ENCODE assay signal across 8 cellular contexts in genomic region chr1:25232866-25233784, GRCh38. TPM values are rescaled to one million over a fixed set of nuclear protein-coding genes. Genes with fewer than 3 reads are reported as not detected.
DNase-seq lines count a peak whose midpoint lies in the region; ATAC-seq lines count a peak whose summit lies in the region.

No MANE protein-coding gene starts in this region.

- H3K9me3 Mint-ChIP-seq in activated CD4-positive, alpha-beta T cell treated with anti-CD3 and anti-CD28 coated beads for 36 hours (ENCODE audit: low read depth): no peaks in the 10 kb centered on the region
- H3K9me3 Mint-ChIP-seq in memory B cell: no peaks in the 10 kb centered on the region

- H3K9ac ChIP-seq in endocrine pancreas (ENCODE audit: control insufficient read depth, insufficient read depth, low read length): peak overlapping the region; percentile 86

- CTCF ChIA-PET in activated CD4-positive, alpha-beta T cell treated with anti-CD3 and anti-CD28 coated beads for 36 hours (lab: Charles Lee): interaction anchor here (0.5 to 1.3 kb wide), 5 partner anchors 9 to 1115 kb away, joined by 3 to 14 read pairs (median 3); no protein-coding TSS in a partner anchor

- H3K4me3 ChIP-seq in endocrine pancreas (ENCODE audit: control insufficient read depth, insufficient read depth, low read length): peak overlapping the region; percentile 91

- H3K36me3 ChIP-seq in endocrine pancreas (ENCODE audit: control insufficient read depth, insufficient read depth, low read length): peaks cover 5% of the 10 kb centered on the region

- H3K27me3 Mint-ChIP-seq in activated CD4-positive, alpha-beta T cell treated with anti-CD3 and anti-CD28 coated beads for 36 hours: no peaks in the 10 kb centered on the region
- H3K27me3 Mint-ChIP-seq in memory B cell: no peaks in the 10 kb centered on the region

- H3K36me3 Mint-ChIP-seq in activated CD4-positive, alpha-beta T cell treated with anti-CD3 and anti-CD28 coated beads for 36 hours (ENCODE audit: low read depth): peaks cover 21% of the 10 kb centered on the region
- peaks cover 8% of the 10 kb centered on the region for H3K36me3 Mint-ChIP-seq in memory B cell

- ATAC-seq in activated CD4-positive, alpha-beta T cell treated with anti-CD3 and anti-CD28 coated beads for 36 hours: peak; percentile 86
- ATAC-seq in HG02885 (IDR thresholded peaks at IDR 0.05; ENCODE audit: poor library complexity, unreplicated experiment) (peak; percentile 63), memory B cell (ENCODE audit: low read depth) (peak; percentile 62)

- peaks cover 26% of the 10 kb centered on the region for H3K4me1 Mint-ChIP-seq in activated CD4-positive, alpha-beta T cell treated with anti-CD3 and anti-CD28 coated beads for 36 hours
- peaks cover 29% of the 10 kb centered on the region for H3K4me1 Mint-ChIP-seq in memory B cell

- H3K9me3 ChIP-seq in endocrine pancreas (ENCODE audit: control insufficient read depth, low read length): no peaks in the 10 kb centered on the region

- H3K27ac Mint-ChIP-seq in activated CD4-positive, alpha-beta T cell treated with anti-CD3 and anti-CD28 coated beads for 36 hours: no peak overlapping the region
- H3K27ac Mint-ChIP-seq in memory B cell: no peak overlapping the region

- intact Hi-C loops in activated CD4-positive, alpha-beta T cell treated with anti-CD3 and anti-CD28 coated beads for 36 hours (cut with DNase I, micrococcal nuclease): loop anchor here (1.0 to 5.0 kb wide), 7 partner anchors 7 to 590 kb away; partner anchors contain the start of genes RSRP1 (in 2 of the 2), CLIC4 (in 1 of the 2), MACO1 (in 1 of the 2) and SRRM1 (in 1 of the 2)

- peak; percentile 83 for DNase-seq in activated CD4-positive, alpha-beta T cell treated with anti-CD3 and anti-CD28 coated beads for 36 hours
- no peak for DNase-seq in activated CD4-positive, alpha-beta T cell treated with anti-CD3 and anti-CD28 coated beads for 1 hour
- DNase-seq in NCI-H226 (peak; percentile 81), memory B cell (ENCODE audit: low spot score in 2 of 2) (peak; percentile 41 to 50)
- DNase-seq in activated CD4-positive, alpha-beta T cell treated with anti-CD3 and anti-CD28 coated beads, Interleukin-2, amount 50 U/mL, for 1 hour: peak; percentile 48
- peak; percentile 31 to 73 for DNase-seq in stimulated activated CD8-positive, alpha-beta memory T cell treated with anti-CD3 and anti-CD28 coated beads, Interleukin-7, amount 100 ng/mL, for 48 hours (ENCODE audit: extremely low read depth in 1 of 2, low read depth in 1 of 2)

- H3K4me1 ChIP-seq in endocrine pancreas (ENCODE audit: control insufficient read depth, insufficient read depth, low read length): peaks cover 5% of the 10 kb centered on the region

- H3K4me3 Mint-ChIP-seq in activated CD4-positive, alpha-beta T cell treated with anti-CD3 and anti-CD28 coated beads for 36 hours: no peak overlapping the region
- no peak overlapping the region for H3K4me3 Mint-ChIP-seq in memory B cell

- H3K27me3 ChIP-seq in endocrine pancreas (ENCODE audit: control insufficient read depth, insufficient read depth, low read length): no peaks in the 10 kb centered on the region

- POLR2A ChIA-PET in activated CD4-positive, alpha-beta T cell treated with anti-CD3 and anti-CD28 coated beads for 36 hours (lab: Charles Lee): interaction anchor here (0.5 to 2.9 kb wide), 8 partner anchors 12 to 1244 kb away, joined by 3 to 37 read pairs (median 4); partner anchors contain the start of genes MACO1 and RSRP1

RNA-seq across cellular contexts. Expression of gene SYF2, which starts 0.8 kb away (rescaled TPM):
- total RNA-seq in activated CD4-positive, alpha-beta T cell treated with anti-CD3 and anti-CD28 coated beads for 36 hours: 10 to 100 TPM; 39.0 to 42.4 TPM

RNA-seq across cellular contexts. Expression of gene RSRP1, which starts 14.1 kb away (rescaled TPM):
- total RNA-seq in activated CD4-positive, alpha-beta T cell treated with anti-CD3 and anti-CD28 coated beads for 36 hours: 100 to 1,000 TPM in 1 of 2 experiments, 10 to 100 TPM in 1; 86.8 to 120 TPM

RNA-seq across cellular contexts. Expression of gene RHD, which starts 39.2 kb away (rescaled TPM):
- not detected for total RNA-seq in activated CD4-positive, alpha-beta T cell treated with anti-CD3 and anti-CD28 coated beads for 36 hours
